21 cellular contexts compared by ENCODE assay signal in the genomic region with DNA sequence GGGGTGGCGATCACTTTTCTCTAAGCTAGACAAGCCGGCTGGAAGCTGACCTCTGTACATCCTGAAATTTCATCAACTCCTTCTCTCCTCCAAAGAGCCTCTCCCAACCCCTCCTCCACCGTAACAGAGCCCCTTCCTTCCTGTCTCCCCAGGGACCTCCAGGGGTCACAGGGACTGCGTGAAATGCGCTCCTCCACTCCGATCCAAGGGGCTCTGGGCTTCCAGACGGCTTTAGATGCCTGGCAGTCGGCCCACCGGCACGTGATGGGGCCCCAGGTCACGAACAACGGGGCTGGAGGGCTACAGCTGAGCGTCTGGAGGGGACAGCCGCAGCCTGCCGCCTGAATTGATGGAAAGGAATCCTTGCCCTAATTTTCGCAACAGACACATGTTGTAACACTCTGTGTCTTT.
DNase-seq lines count a peak whose midpoint lies in the region; ATAC-seq and TF ChIP-seq lines count a peak whose summit lies in the region.
"Had no signal": no experiment of that assay in that cellular context is flagged by ENCODE, and none has a peak within 500 bp of the region (broad histone marks: within the 10 kb centered on the region; RNA-seq: fewer than 3 reads in every experiment).

No MANE protein-coding gene starts in this region.

- H3K79me2 ChIP-seq in hepatocyte = no peaks in the 10 kb centered on the region

- no peaks in the 10 kb centered on the region for H3K9me3 ChIP-seq in hepatocyte (ENCODE audit: low read depth)
- no peaks in the 10 kb centered on the region for H3K9me3 ChIP-seq in sigmoid colon
- H3K9me3 ChIP-seq: breast epithelium, MG63, SJSA1 had no signal

- no peaks in the 10 kb centered on the region for H3K36me3 ChIP-seq in hepatocyte (replicated peaks; ENCODE audit: insufficient read depth, low read depth)
- no peaks in the 10 kb centered on the region for H3K36me3 ChIP-seq in sigmoid colon
- H3K36me3 ChIP-seq: breast epithelium, MG63, SJSA1 had no signal

- TF ChIP-seq CTCF in chondrocyte (IDR thresholded peaks at IDR 0.05) = no peak
- TF ChIP-seq CTCF in hepatocyte (IDR thresholded peaks at IDR 0.05; ENCODE audit: poor library complexity) = no peak
- TF ChIP-seq CTCF in sigmoid colon (IDR thresholded peaks at IDR 0.05) = no peak

- H3K36me3 Mint-ChIP-seq in chondrocyte (ENCODE audit: low read depth) = no peaks in the 10 kb centered on the region
- no peaks in the 10 kb centered on the region for H3K36me3 Mint-ChIP-seq in stimulated activated memory B cell treated with anti-CD40 and anti-IgM and Interleukin-4, amounts not matched to agents 10 μg/mL and 1 μg/mL and 100 μg/mL, for 72 hours
- H3K36me3 Mint-ChIP-seq: activated naive CD8-positive, alpha-beta T cell treated with anti-CD3 and anti-CD28 coated beads, Interleukin-2, amount 10 ng/mL, durations not matched to agents 7 days and 5 days; IgD-negative memory B cell had no signal

- H3K4me3 Mint-ChIP-seq in chondrocyte (ENCODE audit: unreplicated experiment) = no peak overlapping the region
- H3K4me3 Mint-ChIP-seq in stimulated activated memory B cell treated with anti-CD40 and anti-IgM and Interleukin-4, amounts not matched to agents 10 μg/mL and 1 μg/mL and 100 μg/mL, for 72 hours = no peak overlapping the region
- H3K4me3 Mint-ChIP-seq: activated naive CD8-positive, alpha-beta T cell treated with anti-CD3 and anti-CD28 coated beads, Interleukin-2, amount 10 ng/mL, durations not matched to agents 7 days and 5 days; activated T-cell treated with anti-CD3 and anti-CD28 coated beads, Interleukin-2, amount 50 U/mL, for 72 hours; IgD-negative memory B cell; T-helper 2 cell treated with Interferon-gamma antibody and Interleukin-4, amounts not matched to agents 5 μg/mL and 100 μg/mL, for 36 hours had no signal

- H3K9me2 ChIP-seq in hepatocyte (replicated peaks; ENCODE audit: insufficient read depth) = no peaks in the 10 kb centered on the region

- no peaks in the 10 kb centered on the region for H3K27me3 Mint-ChIP-seq in chondrocyte (ENCODE audit: low read depth)
- H3K27me3 Mint-ChIP-seq in stimulated activated memory B cell treated with anti-CD40 and anti-IgM and Interleukin-4, amounts not matched to agents 10 μg/mL and 1 μg/mL and 100 μg/mL, for 72 hours = peaks cover 9% of the 10 kb centered on the region
- H3K27me3 Mint-ChIP-seq: activated naive CD8-positive, alpha-beta T cell treated with anti-CD3 and anti-CD28 coated beads, Interleukin-2, amount 10 ng/mL, durations not matched to agents 7 days and 5 days; IgD-negative memory B cell had no signal

- H3K4me1 Mint-ChIP-seq in chondrocyte (ENCODE audit: low read depth) = peaks cover 32% of the 10 kb centered on the region
- H3K4me1 Mint-ChIP-seq in stimulated activated memory B cell treated with anti-CD40 and anti-IgM and Interleukin-4, amounts not matched to agents 10 μg/mL and 1 μg/mL and 100 μg/mL, for 72 hours = no peaks in the 10 kb centered on the region
- H3K4me1 Mint-ChIP-seq: activated naive CD8-positive, alpha-beta T cell treated with anti-CD3 and anti-CD28 coated beads, Interleukin-2, amount 10 ng/mL, durations not matched to agents 7 days and 5 days had no signal

- 35% methylated on average over 16 of the region's 16 CpGs for WGBS in hepatocyte (ENCODE audit: low lambda C conversion rate, missing lambda C conversion rate)
- 52 to 59% methylated on average over 16 of the region's 16 CpGs for WGBS in sigmoid colon, 2 donors

- H3K4me2 ChIP-seq in hepatocyte = peak overlapping the region; percentile 34

- no peak for TF ChIP-seq POLR2A in sigmoid colon (IDR thresholded peaks at IDR 0.05)

- no peak for ATAC-seq in HG03139 (IDR thresholded peaks at IDR 0.05; ENCODE audit: unreplicated experiment)
- ATAC-seq in stimulated activated memory B cell treated with anti-CD40 and anti-IgM and Interleukin-4, amounts not matched to agents 10 μg/mL and 1 μg/mL and 100 μg/mL, for 72 hours = no peak
- ATAC-seq: activated T-cell treated with anti-CD3 and anti-CD28 coated beads, Interleukin-2, amount 50 U/mL, for 72 hours had no signal

- H3K4me3 ChIP-seq in hepatocyte (no peak overlapping the region), sigmoid colon (no peak overlapping the region)
- H3K4me3 ChIP-seq: breast epithelium, dorsolateral prefrontal cortex, MG63, SJSA1 had no signal

- H3K27ac Mint-ChIP-seq in chondrocyte (ENCODE audit: unreplicated experiment) = peak overlapping the region; percentile 56
- no peak overlapping the region for H3K27ac Mint-ChIP-seq in stimulated activated memory B cell treated with anti-CD40 and anti-IgM and Interleukin-4, amounts not matched to agents 10 μg/mL and 1 μg/mL and 100 μg/mL, for 72 hours
- H3K27ac Mint-ChIP-seq: activated naive CD8-positive, alpha-beta T cell treated with anti-CD3 and anti-CD28 coated beads, Interleukin-2, amount 10 ng/mL, durations not matched to agents 7 days and 5 days; activated T-cell treated with anti-CD3 and anti-CD28 coated beads, Interleukin-2, amount 50 U/mL, for 72 hours; IgD-negative memory B cell; T-helper 2 cell treated with Interferon-gamma antibody and Interleukin-4, amounts not matched to agents 5 μg/mL and 100 μg/mL, for 36 hours had no signal

- H3K27me3 ChIP-seq in hepatocyte = peaks cover 2% of the 10 kb centered on the region
- no peaks in the 10 kb centered on the region for H3K27me3 ChIP-seq in sigmoid colon
- H3K27me3 ChIP-seq: breast epithelium, MG63, SJSA1 had no signal

- H2AFZ ChIP-seq in hepatocyte = peak overlapping the region; percentile 39

- TF ChIP-seq EP300 in sigmoid colon (IDR thresholded peaks at IDR 0.05) = no peak

- peak overlapping the region; percentile 45 for H3K27ac ChIP-seq in hepatocyte
- peak overlapping the region in 1 of 4 donors; percentile 3 for H3K27ac ChIP-seq in sigmoid colon
- H3K27ac ChIP-seq: breast epithelium, dorsolateral prefrontal cortex, HL-60, SJSA1 had no signal

- intact Hi-C loops in sigmoid colon (cut with DNase I) = no loop called here

- H3K4me1 ChIP-seq in hepatocyte (ENCODE audit: insufficient read depth) (peaks cover 25% of the 10 kb centered on the region), sigmoid colon (peaks cover 0 to 17% (median 8%) of the 10 kb centered on the region in 4 donors)
- H3K4me1 ChIP-seq: breast epithelium had no signal

- no peaks in the 10 kb centered on the region for H4K20me1 ChIP-seq in hepatocyte (ENCODE audit: insufficient read depth, poor library complexity, severe bottlenecking)

- no peaks in the 10 kb centered on the region for H3K9me3 Mint-ChIP-seq in chondrocyte (ENCODE audit: low read depth)
- H3K9me3 Mint-ChIP-seq in stimulated activated memory B cell treated with anti-CD40 and anti-IgM and Interleukin-4, amounts not matched to agents 10 μg/mL and 1 μg/mL and 100 μg/mL, for 72 hours = no peaks in the 10 kb centered on the region
- H3K9me3 Mint-ChIP-seq: activated naive CD8-positive, alpha-beta T cell treated with anti-CD3 and anti-CD28 coated beads, Interleukin-2, amount 10 ng/mL, durations not matched to agents 7 days and 5 days; activated T-cell treated with anti-CD3 and anti-CD28 coated beads, Interleukin-2, amount 50 U/mL, for 72 hours; T-helper 2 cell treated with Interferon-gamma antibody and Interleukin-4, amounts not matched to agents 5 μg/mL and 100 μg/mL, for 36 hours had no signal

- DNase-seq in HuH-7 (ENCODE audit: low spot score) (peak; percentile 37), chondrocyte (ENCODE audit: low spot score) (no peak), hepatocyte (ENCODE audit: low spot score) (no peak), sigmoid colon (peak; percentile 83), NCI-H1417 treated with DMSO at 0.1 percent for 48 hours (lab: John Stamatoyannopoulos, UW) (no peak)
- DNase-seq in activated CD4-positive, alpha-beta T cell treated with anti-CD3 and anti-CD28 coated beads for 1 hour = no peak
- DNase-seq: activated CD4-positive, CD25-positive, alpha-beta regulatory T cell; activated naive CD8-positive, alpha-beta T cell treated with anti-CD3 and anti-CD28 coated beads, Interleukin-2, amount 10 ng/mL, durations not matched to agents 7 days and 5 days; activated T-cell treated with anti-CD3 and anti-CD28 coated beads, Interleukin-2, amount 50 U/mL, for 72 hours; dorsolateral prefrontal cortex; MG63; NCI-H1930; NCI-H524 treated with DMSO at 0.1 percent for 48 hours; stimulated activated CD4-positive, alpha-beta T cell treated with anti-CD3 and anti-CD28 coated beads, Interleukin-4, amount 100 ng/mL, for 1 hour had no signal

Comparison
In these comparisons a context has a peak if more than half of its experiments do, and no peak if none do; other contexts are left out.
1. DNase-seq: peak in HuH-7 (single experiment) and sigmoid colon (single experiment); none in chondrocyte (single experiment), hepatocyte (single experiment), NCI-H1417 treated with DMSO at 0.1 percent for 48 hours (single experiment) and activated CD4-positive, alpha-beta T cell treated with anti-CD3 and anti-CD28 coated beads for 1 hour (single experiment).